In the genomic region with DNA sequence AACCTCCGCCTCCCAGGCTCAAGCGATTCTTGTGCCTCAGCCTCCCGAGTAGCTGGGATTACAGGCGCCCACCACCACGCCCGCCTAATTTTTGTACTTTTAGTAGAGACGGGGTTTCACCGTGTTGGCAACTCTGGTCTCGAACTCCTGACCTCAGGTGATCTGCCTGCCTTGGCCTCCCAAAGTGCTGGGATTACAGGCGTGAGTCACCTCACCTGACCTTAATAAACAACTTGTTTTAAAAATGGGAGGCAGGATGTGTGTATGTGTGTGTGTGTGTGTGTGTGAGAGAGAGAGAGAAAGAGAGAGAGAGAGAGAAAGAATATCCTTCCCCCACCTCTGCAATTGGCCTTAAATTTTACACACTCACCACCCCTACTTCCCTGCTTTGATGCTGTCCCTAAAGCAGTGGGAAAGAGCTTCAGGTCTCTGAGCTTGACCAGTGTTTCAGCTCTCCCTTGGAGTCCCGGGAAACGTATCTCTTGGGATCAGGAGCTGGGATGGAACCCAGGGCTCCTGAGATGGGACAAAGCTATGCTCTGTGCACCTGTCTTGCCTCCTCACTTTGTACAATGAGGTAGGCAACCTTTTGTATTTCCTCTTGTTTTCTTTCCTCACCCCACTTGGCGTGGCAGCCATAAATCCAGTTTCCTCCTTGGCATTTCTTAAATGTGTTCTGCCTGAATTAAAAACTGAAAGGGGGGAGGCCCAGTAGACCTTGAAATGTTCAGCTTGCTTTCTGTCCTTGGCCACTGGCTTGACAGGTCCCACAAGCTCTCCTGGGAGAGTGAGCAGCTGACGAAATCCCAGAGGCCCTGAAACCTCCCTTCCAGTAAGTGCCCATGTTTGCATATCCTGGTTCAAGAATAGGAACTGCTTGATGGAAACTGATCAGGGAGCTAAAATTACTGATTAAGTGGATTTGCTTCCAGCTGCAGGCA, we compare ENCODE assay signal across 1 cellular context.
A peak's percentile ranks its signal among the peaks of the same experiment; 100 is the strongest.
TF ChIP-seq lines count a peak whose summit lies in the region.

No MANE protein-coding gene starts in this region.

TF ChIP-seq in HepG2, 621 proteins besides CTCF, POLR2A, EP300 and RAD21 (continued from another document and continues in another):
- TF ChIP-seq, protein P1, sequence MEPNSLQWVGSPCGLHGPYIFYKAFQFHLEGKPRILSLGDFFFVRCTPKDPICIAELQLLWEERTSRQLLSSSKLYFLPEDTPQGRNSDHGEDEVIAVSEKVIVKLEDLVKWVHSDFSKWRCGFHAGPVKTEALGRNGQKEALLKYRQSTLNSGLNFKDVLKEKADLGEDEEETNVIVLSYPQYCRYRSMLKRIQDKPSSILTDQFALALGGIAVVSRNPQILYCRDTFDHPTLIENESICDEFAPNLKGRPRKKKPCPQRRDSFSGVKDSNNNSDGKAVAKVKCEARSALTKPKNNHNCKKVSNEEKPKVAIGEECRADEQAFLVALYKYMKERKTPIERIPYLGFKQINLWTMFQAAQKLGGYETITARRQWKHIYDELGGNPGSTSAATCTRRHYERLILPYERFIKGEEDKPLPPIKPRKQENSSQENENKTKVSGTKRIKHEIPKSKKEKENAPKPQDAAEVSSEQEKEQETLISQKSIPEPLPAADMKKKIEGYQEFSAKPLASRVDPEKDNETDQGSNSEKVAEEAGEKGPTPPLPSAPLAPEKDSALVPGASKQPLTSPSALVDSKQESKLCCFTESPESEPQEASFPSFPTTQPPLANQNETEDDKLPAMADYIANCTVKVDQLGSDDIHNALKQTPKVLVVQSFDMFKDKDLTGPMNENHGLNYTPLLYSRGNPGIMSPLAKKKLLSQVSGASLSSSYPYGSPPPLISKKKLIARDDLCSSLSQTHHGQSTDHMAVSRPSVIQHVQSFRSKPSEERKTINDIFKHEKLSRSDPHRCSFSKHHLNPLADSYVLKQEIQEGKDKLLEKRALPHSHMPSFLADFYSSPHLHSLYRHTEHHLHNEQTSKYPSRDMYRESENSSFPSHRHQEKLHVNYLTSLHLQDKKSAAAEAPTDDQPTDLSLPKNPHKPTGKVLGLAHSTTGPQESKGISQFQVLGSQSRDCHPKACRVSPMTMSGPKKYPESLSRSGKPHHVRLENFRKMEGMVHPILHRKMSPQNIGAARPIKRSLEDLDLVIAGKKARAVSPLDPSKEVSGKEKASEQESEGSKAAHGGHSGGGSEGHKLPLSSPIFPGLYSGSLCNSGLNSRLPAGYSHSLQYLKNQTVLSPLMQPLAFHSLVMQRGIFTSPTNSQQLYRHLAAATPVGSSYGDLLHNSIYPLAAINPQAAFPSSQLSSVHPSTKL (CRISPR knock-in tag; IDR thresholded peaks at IDR 0.05): peak; percentile 83
- TF ChIP-seq KLF9 (CRISPR knock-in tag; IDR thresholded peaks at IDR 0.05; ENCODE audit: low read depth) (no peak), ELF1 (CRISPR knock-in tag; IDR thresholded peaks at IDR 0.05) (peak; percentile 49; the same call in 1 of the 2 replicates), JUNB (CRISPR knock-in tag; IDR thresholded peaks at IDR 0.05; ENCODE audit: borderline replicate concordance) (peak; percentile 54; the same call in 1 of the 2 replicates), JARID2 (CRISPR knock-in tag; IDR thresholded peaks at IDR 0.05; ENCODE audit: insufficient replicate concordance) (no peak), GLI4 (CRISPR knock-in tag; IDR thresholded peaks at IDR 0.05; ENCODE audit: borderline replicate concordance) (no peak), CC2D1A (CRISPR knock-in tag; IDR thresholded peaks at IDR 0.05) (no peak), FOXO1 (CRISPR knock-in tag; IDR thresholded peaks at IDR 0.05) (peak; percentile 60; the same call in 1 of the 2 replicates), DR1 (CRISPR knock-in tag; IDR thresholded peaks at IDR 0.05) (no peak), MAFK (conservative IDR thresholded peaks at IDR 0.05 in 1 of 2, IDR thresholded peaks at IDR 0.05 in 1 of 2; ENCODE audit: low read length in 2 of 2) (no peak), ZNF557 (CRISPR knock-in tag; IDR thresholded peaks at IDR 0.05) (no peak), ZNF224 (CRISPR knock-in tag; IDR thresholded peaks at IDR 0.05) (no peak), ERF (CRISPR knock-in tag; IDR thresholded peaks at IDR 0.05) (no peak; the same call in 1 of the 2 replicates), NFYC (CRISPR knock-in tag; IDR thresholded peaks at IDR 0.05) (no peak), SIN3A (IDR thresholded peaks at IDR 0.05; ENCODE audit: borderline replicate concordance, low read depth, low read length) (0 out of 2 replicates have a peak, but pooled peaks have one; percentile 53), PRPF4 (IDR thresholded peaks at IDR 0.05; ENCODE audit: low read depth, low read length, poor library complexity, severe bottlenecking) (no peak), RFX5 (IDR thresholded peaks at IDR 0.05; ENCODE audit: low read depth, low read length) (no peak), ZBTB8A (CRISPR knock-in tag; IDR thresholded peaks at IDR 0.05; ENCODE audit: borderline replicate concordance, low read depth) (no peak), MEF2D (CRISPR knock-in tag; IDR thresholded peaks at IDR 0.05) (no peak), ZNF205 (CRISPR knock-in tag; IDR thresholded peaks at IDR 0.05) (no peak), GATAD2A (CRISPR knock-in tag; IDR thresholded peaks at IDR 0.05) (peak; percentile 95), SP2 (CRISPR knock-in tag; IDR thresholded peaks at IDR 0.05) (no peak), ZNF124 (CRISPR knock-in tag; IDR thresholded peaks at IDR 0.05) (no peak; the same call in 1 of the 2 replicates), SIX1 (CRISPR knock-in tag; IDR thresholded peaks at IDR 0.05; ENCODE audit: borderline replicate concordance) (no peak; the same call in 1 of the 2 replicates), POGZ (CRISPR knock-in tag; IDR thresholded peaks at IDR 0.05) (no peak)
- TF ChIP-seq, protein P2, sequence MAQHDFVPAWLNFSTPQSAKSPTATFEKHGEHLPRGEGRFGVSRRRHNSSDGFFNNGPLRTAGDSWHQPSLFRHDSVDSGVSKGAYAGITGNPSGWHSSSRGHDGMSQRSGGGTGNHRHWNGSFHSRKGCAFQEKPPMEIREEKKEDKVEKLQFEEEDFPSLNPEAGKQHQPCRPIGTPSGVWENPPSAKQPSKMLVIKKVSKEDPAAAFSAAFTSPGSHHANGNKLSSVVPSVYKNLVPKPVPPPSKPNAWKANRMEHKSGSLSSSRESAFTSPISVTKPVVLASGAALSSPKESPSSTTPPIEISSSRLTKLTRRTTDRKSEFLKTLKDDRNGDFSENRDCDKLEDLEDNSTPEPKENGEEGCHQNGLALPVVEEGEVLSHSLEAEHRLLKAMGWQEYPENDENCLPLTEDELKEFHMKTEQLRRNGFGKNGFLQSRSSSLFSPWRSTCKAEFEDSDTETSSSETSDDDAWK (CRISPR knock-in tag; IDR thresholded peaks at IDR 0.05): no peak
- TF ChIP-seq, protein P3, sequence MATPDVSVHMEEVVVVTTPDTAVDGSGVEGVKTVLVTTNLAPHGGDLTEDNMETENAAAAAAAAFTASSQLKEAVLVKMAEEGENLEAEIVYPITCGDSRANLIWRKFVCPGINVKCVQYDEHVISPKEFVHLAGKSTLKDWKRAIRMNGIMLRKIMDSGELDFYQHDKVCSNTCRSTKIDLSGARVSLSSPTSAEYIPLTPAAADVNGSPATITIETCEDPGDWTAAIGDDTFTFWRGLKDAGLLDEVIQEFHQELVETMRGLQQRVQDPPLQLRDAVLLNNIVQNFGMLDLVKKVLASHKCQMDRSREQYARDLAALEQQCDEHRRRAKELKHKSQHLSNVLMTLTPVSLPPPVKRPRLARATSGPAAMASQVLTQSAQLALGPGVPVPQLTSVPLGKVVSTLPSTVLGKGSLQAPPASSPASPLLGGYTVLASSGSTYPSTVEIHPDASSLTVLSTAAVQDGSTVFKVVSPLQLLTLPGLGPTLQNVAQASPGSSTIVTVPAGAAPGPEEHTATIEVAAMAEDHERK (CRISPR knock-in tag; IDR thresholded peaks at IDR 0.05; ENCODE audit: low read depth): no peak
- TF ChIP-seq, protein P4, sequence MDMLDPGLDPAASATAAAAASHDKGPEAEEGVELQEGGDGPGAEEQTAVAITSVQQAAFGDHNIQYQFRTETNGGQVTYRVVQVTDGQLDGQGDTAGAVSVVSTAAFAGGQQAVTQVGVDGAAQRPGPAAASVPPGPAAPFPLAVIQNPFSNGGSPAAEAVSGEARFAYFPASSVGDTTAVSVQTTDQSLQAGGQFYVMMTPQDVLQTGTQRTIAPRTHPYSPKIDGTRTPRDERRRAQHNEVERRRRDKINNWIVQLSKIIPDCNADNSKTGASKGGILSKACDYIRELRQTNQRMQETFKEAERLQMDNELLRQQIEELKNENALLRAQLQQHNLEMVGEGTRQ (IDR thresholded peaks at IDR 0.05; ENCODE audit: low read depth, low read length): no peak
- TF ChIP-seq, protein P4 (CRISPR knock-in tag; IDR thresholded peaks at IDR 0.05; ENCODE audit: borderline replicate concordance): no peak
- TF ChIP-seq, protein P5, sequence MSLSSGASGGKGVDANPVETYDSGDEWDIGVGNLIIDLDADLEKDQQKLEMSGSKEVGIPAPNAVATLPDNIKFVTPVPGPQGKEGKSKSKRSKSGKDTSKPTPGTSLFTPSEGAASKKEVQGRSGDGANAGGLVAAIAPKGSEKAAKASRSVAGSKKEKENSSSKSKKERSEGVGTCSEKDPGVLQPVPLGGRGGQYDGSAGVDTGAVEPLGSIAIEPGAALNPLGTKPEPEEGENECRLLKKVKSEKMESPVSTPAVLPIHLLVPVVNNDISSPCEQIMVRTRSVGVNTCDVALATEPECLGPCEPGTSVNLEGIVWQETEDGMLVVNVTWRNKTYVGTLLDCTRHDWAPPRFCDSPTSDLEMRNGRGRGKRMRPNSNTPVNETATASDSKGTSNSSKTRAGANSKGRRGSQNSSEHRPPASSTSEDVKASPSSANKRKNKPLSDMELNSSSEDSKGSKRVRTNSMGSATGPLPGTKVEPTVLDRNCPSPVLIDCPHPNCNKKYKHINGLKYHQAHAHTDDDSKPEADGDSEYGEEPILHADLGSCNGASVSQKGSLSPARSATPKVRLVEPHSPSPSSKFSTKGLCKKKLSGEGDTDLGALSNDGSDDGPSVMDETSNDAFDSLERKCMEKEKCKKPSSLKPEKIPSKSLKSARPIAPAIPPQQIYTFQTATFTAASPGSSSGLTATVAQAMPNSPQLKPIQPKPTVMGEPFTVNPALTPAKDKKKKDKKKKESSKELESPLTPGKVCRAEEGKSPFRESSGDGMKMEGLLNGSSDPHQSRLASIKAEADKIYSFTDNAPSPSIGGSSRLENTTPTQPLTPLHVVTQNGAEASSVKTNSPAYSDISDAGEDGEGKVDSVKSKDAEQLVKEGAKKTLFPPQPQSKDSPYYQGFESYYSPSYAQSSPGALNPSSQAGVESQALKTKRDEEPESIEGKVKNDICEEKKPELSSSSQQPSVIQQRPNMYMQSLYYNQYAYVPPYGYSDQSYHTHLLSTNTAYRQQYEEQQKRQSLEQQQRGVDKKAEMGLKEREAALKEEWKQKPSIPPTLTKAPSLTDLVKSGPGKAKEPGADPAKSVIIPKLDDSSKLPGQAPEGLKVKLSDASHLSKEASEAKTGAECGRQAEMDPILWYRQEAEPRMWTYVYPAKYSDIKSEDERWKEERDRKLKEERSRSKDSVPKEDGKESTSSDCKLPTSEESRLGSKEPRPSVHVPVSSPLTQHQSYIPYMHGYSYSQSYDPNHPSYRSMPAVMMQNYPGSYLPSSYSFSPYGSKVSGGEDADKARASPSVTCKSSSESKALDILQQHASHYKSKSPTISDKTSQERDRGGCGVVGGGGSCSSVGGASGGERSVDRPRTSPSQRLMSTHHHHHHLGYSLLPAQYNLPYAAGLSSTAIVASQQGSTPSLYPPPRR (CRISPR knock-in tag; IDR thresholded peaks at IDR 0.05; ENCODE audit: borderline replicate concordance): no peak
- TF ChIP-seq, protein P6, sequence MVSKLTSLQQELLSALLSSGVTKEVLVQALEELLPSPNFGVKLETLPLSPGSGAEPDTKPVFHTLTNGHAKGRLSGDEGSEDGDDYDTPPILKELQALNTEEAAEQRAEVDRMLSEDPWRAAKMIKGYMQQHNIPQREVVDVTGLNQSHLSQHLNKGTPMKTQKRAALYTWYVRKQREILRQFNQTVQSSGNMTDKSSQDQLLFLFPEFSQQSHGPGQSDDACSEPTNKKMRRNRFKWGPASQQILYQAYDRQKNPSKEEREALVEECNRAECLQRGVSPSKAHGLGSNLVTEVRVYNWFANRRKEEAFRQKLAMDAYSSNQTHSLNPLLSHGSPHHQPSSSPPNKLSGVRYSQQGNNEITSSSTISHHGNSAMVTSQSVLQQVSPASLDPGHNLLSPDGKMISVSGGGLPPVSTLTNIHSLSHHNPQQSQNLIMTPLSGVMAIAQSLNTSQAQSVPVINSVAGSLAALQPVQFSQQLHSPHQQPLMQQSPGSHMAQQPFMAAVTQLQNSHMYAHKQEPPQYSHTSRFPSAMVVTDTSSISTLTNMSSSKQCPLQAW (CRISPR knock-in tag; IDR thresholded peaks at IDR 0.05): peak; percentile 11; the same call in 1 of the 2 replicates
- TF ChIP-seq, protein P7, sequence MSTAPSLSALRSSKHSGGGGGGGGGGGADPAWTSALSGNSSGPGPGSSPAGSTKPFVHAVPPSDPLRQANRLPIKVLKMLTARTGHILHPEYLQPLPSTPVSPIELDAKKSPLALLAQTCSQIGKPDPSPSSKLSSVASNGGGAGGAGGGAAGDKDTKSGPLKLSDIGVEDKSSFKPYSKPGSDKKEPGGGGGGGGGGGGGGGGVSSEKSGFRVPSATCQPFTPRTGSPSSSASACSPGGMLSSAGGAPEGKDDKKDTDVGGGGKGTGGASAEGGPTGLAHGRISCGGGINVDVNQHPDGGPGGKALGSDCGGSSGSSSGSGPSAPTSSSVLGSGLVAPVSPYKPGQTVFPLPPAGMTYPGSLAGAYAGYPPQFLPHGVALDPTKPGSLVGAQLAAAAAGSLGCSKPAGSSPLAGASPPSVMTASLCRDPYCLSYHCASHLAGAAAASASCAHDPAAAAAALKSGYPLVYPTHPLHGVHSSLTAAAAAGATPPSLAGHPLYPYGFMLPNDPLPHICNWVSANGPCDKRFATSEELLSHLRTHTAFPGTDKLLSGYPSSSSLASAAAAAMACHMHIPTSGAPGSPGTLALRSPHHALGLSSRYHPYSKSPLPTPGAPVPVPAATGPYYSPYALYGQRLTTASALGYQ (CRISPR knock-in tag; IDR thresholded peaks at IDR 0.05): no peak
- TF ChIP-seq, protein P8, sequence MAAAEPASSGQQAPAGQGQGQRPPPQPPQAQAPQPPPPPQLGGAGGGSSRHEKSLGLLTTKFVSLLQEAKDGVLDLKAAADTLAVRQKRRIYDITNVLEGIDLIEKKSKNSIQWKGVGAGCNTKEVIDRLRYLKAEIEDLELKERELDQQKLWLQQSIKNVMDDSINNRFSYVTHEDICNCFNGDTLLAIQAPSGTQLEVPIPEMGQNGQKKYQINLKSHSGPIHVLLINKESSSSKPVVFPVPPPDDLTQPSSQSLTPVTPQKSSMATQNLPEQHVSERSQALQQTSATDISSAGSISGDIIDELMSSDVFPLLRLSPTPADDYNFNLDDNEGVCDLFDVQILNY (CRISPR knock-in tag; conservative IDR thresholded peaks at IDR 0.05): no peak
- TF ChIP-seq, protein P9, sequence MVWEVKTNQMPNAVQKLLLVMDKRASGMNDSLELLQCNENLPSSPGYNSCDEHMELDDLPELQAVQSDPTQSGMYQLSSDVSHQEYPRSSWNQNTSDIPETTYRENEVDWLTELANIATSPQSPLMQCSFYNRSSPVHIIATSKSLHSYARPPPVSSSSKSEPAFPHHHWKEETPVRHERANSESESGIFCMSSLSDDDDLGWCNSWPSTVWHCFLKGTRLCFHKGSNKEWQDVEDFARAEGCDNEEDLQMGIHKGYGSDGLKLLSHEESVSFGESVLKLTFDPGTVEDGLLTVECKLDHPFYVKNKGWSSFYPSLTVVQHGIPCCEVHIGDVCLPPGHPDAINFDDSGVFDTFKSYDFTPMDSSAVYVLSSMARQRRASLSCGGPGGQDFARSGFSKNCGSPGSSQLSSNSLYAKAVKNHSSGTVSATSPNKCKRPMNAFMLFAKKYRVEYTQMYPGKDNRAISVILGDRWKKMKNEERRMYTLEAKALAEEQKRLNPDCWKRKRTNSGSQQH (CRISPR knock-in tag; IDR thresholded peaks at IDR 0.05; ENCODE audit: low read depth): no peak
